19 cellular contexts compared by ENCODE assay signal in genomic region chr1:30409476-30410152, GRCh38.
DNase-seq lines count a peak whose midpoint lies in the region; ATAC-seq, FAIRE-seq and TF ChIP-seq lines count a peak whose summit lies in the region.
"Had no signal": no experiment of that assay in that cellular context is flagged by ENCODE, and none has a peak within 500 bp of the region (broad histone marks: within the 10 kb centered on the region; RNA-seq: fewer than 3 reads in every experiment).

No MANE protein-coding gene starts in this region.

- no peak overlapping the region for H3K4me3 ChIP-seq in upper lobe of right lung
- H3K4me3 ChIP-seq: tibial nerve had no signal

- H3K27ac Mint-ChIP-seq in activated T-cell treated with anti-CD3 and anti-CD28 coated beads, Interleukin-2, amount 50 U/mL, for 24 hours = no peak overlapping the region
- no peak overlapping the region for H3K27ac Mint-ChIP-seq in activated T-cell treated with anti-CD3 and anti-CD28 coated beads, Interleukin-2, amount 50 U/mL, for 72 hours
- H3K27ac Mint-ChIP-seq: CD4-positive, CD25-positive, alpha-beta regulatory T cell; nephron; stimulated activated naive B cell treated with anti-CD40 and anti-IgM and Interleukin-4, amounts not matched to agents 10 μg/mL and 1 μg/mL and 100 μg/mL, for 72 hours had no signal

- peak; percentile 9 for DNase-seq in activated T-cell treated with anti-CD3 and anti-CD28 coated beads, Interleukin-2, amount 50 U/mL, for 24 hours
- DNase-seq in activated T-cell treated with anti-CD3 and anti-CD28 coated beads, Interleukin-2, amount 50 U/mL, for 72 hours = no peak
- DNase-seq in RCC 7860 (ENCODE audit: low spot score) (peak; percentile 59), kidney tubule cell (ENCODE audit: low spot score) (peak; percentile 12), upper lobe of right lung (peak; percentile 22), left colon (no peak)
- no peak for DNase-seq in activated naive CD4-positive, alpha-beta T cell treated with anti-CD3 and anti-CD28 coated beads, Interleukin-2, amount 50 U/mL, for 16 hours
- DNase-seq: activated naive CD4-positive, alpha-beta T cell; CD4-positive, CD25-positive, alpha-beta regulatory T cell; mesenchymal stem cell; NCI-H1694; SIG-M5; stimulated activated CD4-positive, alpha-beta T cell treated with anti-CD3 and anti-CD28 coated beads, Interleukin-15, amount 100 ng/mL, for 24 hours; stimulated activated naive B cell treated with anti-CD40 and anti-IgM and Interleukin-4, amounts not matched to agents 10 μg/mL and 1 μg/mL and 100 μg/mL, for 72 hours had no signal

- no peaks in the 10 kb centered on the region for H3K9me3 Mint-ChIP-seq in activated T-cell treated with anti-CD3 and anti-CD28 coated beads, Interleukin-2, amount 50 U/mL, for 24 hours
- no peaks in the 10 kb centered on the region for H3K9me3 Mint-ChIP-seq in activated T-cell treated with anti-CD3 and anti-CD28 coated beads, Interleukin-2, amount 50 U/mL, for 72 hours
- H3K9me3 Mint-ChIP-seq: nephron; stimulated activated naive B cell treated with anti-CD40 and anti-IgM and Interleukin-4, amounts not matched to agents 10 μg/mL and 1 μg/mL and 100 μg/mL, for 72 hours had no signal

- no peak overlapping the region for H3K27ac ChIP-seq in upper lobe of right lung
- H3K27ac ChIP-seq: tibial nerve, VCaP had no signal

- peaks cover 13% of the 10 kb centered on the region for H3K27me3 ChIP-seq in upper lobe of right lung

- no peaks in the 10 kb centered on the region for H3K4me1 Mint-ChIP-seq in activated T-cell treated with anti-CD3 and anti-CD28 coated beads, Interleukin-2, amount 50 U/mL, for 24 hours (ENCODE audit: low read depth)
- no peaks in the 10 kb centered on the region for H3K4me1 Mint-ChIP-seq in activated T-cell treated with anti-CD3 and anti-CD28 coated beads, Interleukin-2, amount 50 U/mL, for 72 hours (ENCODE audit: low read depth)
- H3K4me1 Mint-ChIP-seq: CD4-positive, CD25-positive, alpha-beta regulatory T cell; stimulated activated naive B cell treated with anti-CD40 and anti-IgM and Interleukin-4, amounts not matched to agents 10 μg/mL and 1 μg/mL and 100 μg/mL, for 72 hours had no signal

- no peaks in the 10 kb centered on the region for H3K36me3 ChIP-seq in upper lobe of right lung
- H3K36me3 ChIP-seq: tibial nerve had no signal

- H3K27me3 Mint-ChIP-seq in activated T-cell treated with anti-CD3 and anti-CD28 coated beads, Interleukin-2, amount 50 U/mL, for 24 hours = peaks cover 9% of the 10 kb centered on the region
- H3K27me3 Mint-ChIP-seq in activated T-cell treated with anti-CD3 and anti-CD28 coated beads, Interleukin-2, amount 50 U/mL, for 72 hours (ENCODE audit: low read depth) = peaks cover 15% of the 10 kb centered on the region
- H3K27me3 Mint-ChIP-seq: CD4-positive, CD25-positive, alpha-beta regulatory T cell had no signal

- no peaks in the 10 kb centered on the region for H3K4me1 ChIP-seq in upper lobe of right lung
- H3K4me1 ChIP-seq: tibial nerve had no signal

- no peak overlapping the region for H3K4me3 Mint-ChIP-seq in activated T-cell treated with anti-CD3 and anti-CD28 coated beads, Interleukin-2, amount 50 U/mL, for 24 hours
- no peak overlapping the region for H3K4me3 Mint-ChIP-seq in activated T-cell treated with anti-CD3 and anti-CD28 coated beads, Interleukin-2, amount 50 U/mL, for 72 hours
- H3K4me3 Mint-ChIP-seq: CD4-positive, CD25-positive, alpha-beta regulatory T cell; nephron; stimulated activated naive B cell treated with anti-CD40 and anti-IgM and Interleukin-4, amounts not matched to agents 10 μg/mL and 1 μg/mL and 100 μg/mL, for 72 hours had no signal

- no peak for FAIRE-seq in RCC 7860 (lab: Jason Lieb, UNC)
- FAIRE-seq: H54 had no signal

- intact Hi-C loops in upper lobe of right lung (cut with DNase I) (no loop called here), left colon (cut with DNase I, micrococcal nuclease) (no loop called here)

- ATAC-seq in activated T-cell treated with anti-CD3 and anti-CD28 coated beads, Interleukin-2, amount 50 U/mL, for 72 hours (replicated peaks in 1 of 2) = no peak
- no peak for ATAC-seq in upper lobe of right lung
- ATAC-seq in HG03039 (IDR thresholded peaks at IDR 0.05; ENCODE audit: unreplicated experiment) = no peak
- no peak for ATAC-seq in left colon

- no peaks in the 10 kb centered on the region for H3K36me3 Mint-ChIP-seq in activated T-cell treated with anti-CD3 and anti-CD28 coated beads, Interleukin-2, amount 50 U/mL, for 24 hours (ENCODE audit: low read depth)
- no peaks in the 10 kb centered on the region for H3K36me3 Mint-ChIP-seq in activated T-cell treated with anti-CD3 and anti-CD28 coated beads, Interleukin-2, amount 50 U/mL, for 72 hours (ENCODE audit: insufficient read depth in 2 of 2)
- H3K36me3 Mint-ChIP-seq: CD4-positive, CD25-positive, alpha-beta regulatory T cell; stimulated activated naive B cell treated with anti-CD40 and anti-IgM and Interleukin-4, amounts not matched to agents 10 μg/mL and 1 μg/mL and 100 μg/mL, for 72 hours had no signal

- TF ChIP-seq CTCF in upper lobe of right lung (IDR thresholded peaks at IDR 0.05) = no peak

- H3K9me3 ChIP-seq in upper lobe of right lung = no peaks in the 10 kb centered on the region
- H3K9me3 ChIP-seq: tibial nerve had no signal

Comparison
In these comparisons a context has a peak if more than half of its experiments do, and no peak if none do; other contexts are left out.
1. DNase-seq: peak in activated T-cell treated with anti-CD3 and anti-CD28 coated beads, Interleukin-2, amount 50 U/mL, for 24 hours (single experiment), RCC 7860 (single experiment), kidney tubule cell (single experiment) and upper lobe of right lung (single experiment); none in activated T-cell treated with anti-CD3 and anti-CD28 coated beads, Interleukin-2, amount 50 U/mL, for 72 hours (0 of 2), left colon (0 of 2) and activated naive CD4-positive, alpha-beta T cell treated with anti-CD3 and anti-CD28 coated beads, Interleukin-2, amount 50 U/mL, for 16 hours (single experiment).